In genomic region chr11:125086633-125087296, GRCh38 we compare ENCODE assay signal across 16 cellular contexts.
"Had no signal": no experiment of that assay in that cellular context is flagged by ENCODE, and none has a peak within 500 bp of the region (broad histone marks: within the 10 kb centered on the region; RNA-seq: fewer than 3 reads in every experiment).

No MANE protein-coding gene starts in this region.

- H3K36me3 Mint-ChIP-seq: naive thymus-derived CD4-positive, alpha-beta T cell had no signal

- DNase-seq: activated B cell treated with CpG ODN at 0.5 μM for 24 hours; activated CD4-positive, alpha-beta T cell treated with anti-CD3 and anti-CD28 coated beads, Interleukin-2, amount 10 ng/mL, durations not matched to agents 24 days and 14 days; activated CD8-positive, alpha-beta memory T cell treated with anti-CD3 and anti-CD28 coated beads, Interleukin-2, amount 50 U/mL, for 48 hours; activated T-cell treated with anti-CD3 and anti-CD28 coated beads, Interleukin-2, amount 50 U/mL, for 72 hours; anterior cingulate cortex; left colon; naive thymus-derived CD4-positive, alpha-beta T cell; right cardiac atrium; stomach had no signal

- H3K27ac Mint-ChIP-seq: activated B cell treated with CpG ODN at 0.5 μM for 24 hours; activated CD4-positive, alpha-beta T cell treated with anti-CD3 and anti-CD28 coated beads, Interleukin-2, amount 10 ng/mL, durations not matched to agents 24 days and 14 days; activated T-cell treated with anti-CD3 and anti-CD28 coated beads, Interleukin-2, amount 50 U/mL, for 72 hours; T-helper 2 cell treated with Interferon-gamma antibody and Interleukin-4, amounts not matched to agents 5 μg/mL and 100 μg/mL, for 36 hours had no signal

- H3K36me3 ChIP-seq: gastroesophageal sphincter, stomach, thoracic aorta had no signal

- H3K9me3 ChIP-seq: gastroesophageal sphincter, mucosa of descending colon, stomach, thoracic aorta had no signal

- H3K4me2 ChIP-seq: smooth muscle cell had no signal

- H3K27me3 Mint-ChIP-seq: activated B cell treated with CpG ODN at 0.5 μM for 24 hours; activated CD4-positive, alpha-beta T cell treated with anti-CD3 and anti-CD28 coated beads, Interleukin-2, amount 10 ng/mL, durations not matched to agents 24 days and 14 days; naive thymus-derived CD4-positive, alpha-beta T cell had no signal

- H3K27me3 ChIP-seq: dorsolateral prefrontal cortex had no signal

- ATAC-seq: activated T-cell treated with anti-CD3 and anti-CD28 coated beads, Interleukin-2, amount 50 U/mL, for 72 hours; gastroesophageal sphincter; left colon; mucosa of descending colon; right cardiac atrium had no signal

- H3K27ac ChIP-seq: dorsolateral prefrontal cortex, gastroesophageal sphincter, stomach, thoracic aorta had no signal

- H3K4me3 ChIP-seq: dorsolateral prefrontal cortex, gastroesophageal sphincter, mucosa of descending colon, smooth muscle cell, stomach, thoracic aorta had no signal

- FAIRE-seq: endometrium had no signal

- H3K4me3 Mint-ChIP-seq: activated B cell treated with CpG ODN at 0.5 μM for 24 hours; activated CD4-positive, alpha-beta T cell treated with anti-CD3 and anti-CD28 coated beads, Interleukin-2, amount 10 ng/mL, durations not matched to agents 24 days and 14 days; activated T-cell treated with anti-CD3 and anti-CD28 coated beads, Interleukin-2, amount 50 U/mL, for 72 hours; naive thymus-derived CD4-positive, alpha-beta T cell; T-helper 2 cell treated with Interferon-gamma antibody and Interleukin-4, amounts not matched to agents 5 μg/mL and 100 μg/mL, for 36 hours had no signal

- H3K9me3 Mint-ChIP-seq: activated B cell treated with CpG ODN at 0.5 μM for 24 hours; activated CD4-positive, alpha-beta T cell treated with anti-CD3 and anti-CD28 coated beads, Interleukin-2, amount 10 ng/mL, durations not matched to agents 24 days and 14 days; activated T-cell treated with anti-CD3 and anti-CD28 coated beads, Interleukin-2, amount 50 U/mL, for 72 hours; naive thymus-derived CD4-positive, alpha-beta T cell; T-helper 2 cell treated with Interferon-gamma antibody and Interleukin-4, amounts not matched to agents 5 μg/mL and 100 μg/mL, for 36 hours had no signal
